In genomic region chr13:73757471-73758233, GRCh38 we compare ENCODE assay signal across 26 cellular contexts.
DNase-seq lines count a peak whose midpoint lies in the region; ATAC-seq, FAIRE-seq and TF ChIP-seq lines count a peak whose summit lies in the region.
"Had no signal": no experiment of that assay in that cellular context is flagged by ENCODE, and none has a peak within 500 bp of the region (broad histone marks: within the 10 kb centered on the region; RNA-seq: fewer than 3 reads in every experiment).

No MANE protein-coding gene starts in this region.

- H3K27ac ChIP-seq in A673 (ENCODE audit: low read depth, low read length, poor library complexity, severe bottlenecking): peak overlapping the region; percentile 14
- no peak overlapping the region for H3K27ac ChIP-seq in CD4-positive, CD25-positive, alpha-beta regulatory T cell (ENCODE audit: insufficient read depth, low read length, poor library complexity, severe bottlenecking)
- H3K27ac ChIP-seq: adrenal gland, Peyer's patch, right lobe of liver, SJSA1, WERI-Rb-1 had no signal

- ATAC-seq in CD4-positive, CD25-positive, alpha-beta regulatory T cell (ENCODE audit: low read depth in 2 of 2): no peak
- no peak for ATAC-seq in activated B cell treated with CpG ODN at 0.5 μM for 24 hours (ENCODE audit: low read depth)
- ATAC-seq: right lobe of liver had no signal

- no peaks in the 10 kb centered on the region for H3K9me3 Mint-ChIP-seq in CD4-positive, CD25-positive, alpha-beta regulatory T cell
- no peaks in the 10 kb centered on the region for H3K9me3 Mint-ChIP-seq in activated B cell treated with CpG ODN at 0.5 μM for 24 hours
- no peaks in the 10 kb centered on the region for H3K9me3 Mint-ChIP-seq in osteocyte (ENCODE audit: unreplicated experiment)
- H3K9me3 Mint-ChIP-seq: T-helper 2 cell treated with Interferon-gamma antibody and Interleukin-4, amounts not matched to agents 5 μg/mL and 100 μg/mL, for 36 hours had no signal

- H3K4me1 Mint-ChIP-seq in CD4-positive, CD25-positive, alpha-beta regulatory T cell: peaks cover 18 to 62% (median 40%) of the 10 kb centered on the region in 4 donors
- H3K4me1 Mint-ChIP-seq in activated B cell treated with CpG ODN at 0.5 μM for 24 hours: peaks cover 29% of the 10 kb centered on the region
- peaks cover 3% of the 10 kb centered on the region for H3K4me1 Mint-ChIP-seq in osteocyte (ENCODE audit: unreplicated experiment)

- H3K4me3 ChIP-seq in A673 (ENCODE audit: low read depth, low read length, poor library complexity, severe bottlenecking): no peak overlapping the region
- H3K4me3 ChIP-seq in CD4-positive, CD25-positive, alpha-beta regulatory T cell (ENCODE audit: low read depth, low read length): no peak overlapping the region
- H3K4me3 ChIP-seq: adrenal gland, lung, Peyer's patch, right lobe of liver, SJSA1 had no signal

- no peaks in the 10 kb centered on the region for H3K27me3 ChIP-seq in A673 (replicated peaks; ENCODE audit: insufficient read depth, low read depth, low read length, poor library complexity)
- H3K27me3 ChIP-seq in CD4-positive, CD25-positive, alpha-beta regulatory T cell (ENCODE audit: control insufficient read depth, insufficient read depth, low read length): no peaks in the 10 kb centered on the region
- H3K27me3 ChIP-seq: adrenal gland, Peyer's patch, right lobe of liver, SJSA1 had no signal

- H3K36me3 ChIP-seq in A673 (ENCODE audit: insufficient read depth, low read length, poor library complexity, severe bottlenecking): no peaks in the 10 kb centered on the region
- H3K36me3 ChIP-seq in CD4-positive, CD25-positive, alpha-beta regulatory T cell (ENCODE audit: control insufficient read depth, insufficient read depth, low read length): peaks cover 17% of the 10 kb centered on the region
- H3K36me3 ChIP-seq: adrenal gland, Peyer's patch, right lobe of liver, SJSA1, WERI-Rb-1 had no signal

- no peaks in the 10 kb centered on the region for H3K9me3 ChIP-seq in A673 (ENCODE audit: low read depth, low read length, poor library complexity, severe bottlenecking)
- H3K9me3 ChIP-seq in CD4-positive, CD25-positive, alpha-beta regulatory T cell (ENCODE audit: control insufficient read depth in 2 of 2, low read length in 2 of 2): no peaks in the 10 kb centered on the region
- H3K9me3 ChIP-seq: adrenal gland, Caco-2, Peyer's patch, right lobe of liver, SJSA1 had no signal

- H3K4me1 ChIP-seq in A673 (ENCODE audit: insufficient read depth, low read length, poor library complexity, severe bottlenecking): peaks cover 46% of the 10 kb centered on the region
- H3K4me1 ChIP-seq in CD4-positive, CD25-positive, alpha-beta regulatory T cell (ENCODE audit: control insufficient read depth, insufficient read depth, low read length, poor library complexity, severe bottlenecking): no peaks in the 10 kb centered on the region
- H3K4me1 ChIP-seq: Caco-2, Peyer's patch, right lobe of liver, SJSA1 had no signal

- intact Hi-C loops in A673 (cut with micrococcal nuclease; ENCODE audit: unreplicated experiment) (loop anchor here (10.0 kb wide), 3 partner anchors 527 to 917 kb away; no protein-coding TSS in a partner anchor), activated B cell treated with CpG ODN at 0.5 μM for 24 hours (cut with micrococcal nuclease) (loop anchor here (5.0 kb wide), 1 partner anchor 80 kb away; no protein-coding TSS in a partner anchor)

- no peak for TF ChIP-seq POLR2A in GM12892 (IDR thresholded peaks at IDR 0.05; ENCODE audit: low read depth, low read length)

- H3K27me3 Mint-ChIP-seq in CD4-positive, CD25-positive, alpha-beta regulatory T cell: no peaks in the 10 kb centered on the region
- H3K27me3 Mint-ChIP-seq in activated B cell treated with CpG ODN at 0.5 μM for 24 hours: no peaks in the 10 kb centered on the region
- H3K27me3 Mint-ChIP-seq in osteocyte (ENCODE audit: unreplicated experiment): no peaks in the 10 kb centered on the region

- POLR2A ChIA-PET in A673 (lab: Charles Lee; ENCODE audit: low non-redundant PET): no interaction called here
- POLR2A ChIA-PET in activated B cell treated with CpG ODN at 0.5 μM for 24 hours (lab: Charles Lee): no interaction called here

- no TSS peak for BruUV-seq in A673 (replicated peaks; lab: Mats Ljungman, UMichigan)

- FAIRE-seq in GM12892 (lab: Jason Lieb, UNC): no peak
- FAIRE-seq: endothelial cell of umbilical vein had no signal

- H3K4me3 Mint-ChIP-seq in CD4-positive, CD25-positive, alpha-beta regulatory T cell: no peak overlapping the region
- H3K4me3 Mint-ChIP-seq in activated B cell treated with CpG ODN at 0.5 μM for 24 hours (no peak overlapping the region), osteocyte (ENCODE audit: unreplicated experiment) (no peak overlapping the region)
- H3K4me3 Mint-ChIP-seq: T-helper 2 cell treated with Interferon-gamma antibody and Interleukin-4, amounts not matched to agents 5 μg/mL and 100 μg/mL, for 36 hours had no signal

- H3K36me3 Mint-ChIP-seq in CD4-positive, CD25-positive, alpha-beta regulatory T cell: peaks cover 31% of the 10 kb centered on the region
- H3K36me3 Mint-ChIP-seq in activated B cell treated with CpG ODN at 0.5 μM for 24 hours (ENCODE audit: low read depth) (peaks cover 10% of the 10 kb centered on the region), osteocyte (ENCODE audit: unreplicated experiment) (peaks cover 7% of the 10 kb centered on the region)

- DNase-seq in A673 (ENCODE audit: low spot score) (no peak), activated B cell treated with CpG ODN at 0.5 μM for 24 hours (no peak), left kidney (ENCODE audit: low read depth, low spot score) (peak; percentile 14), osteocyte (ENCODE audit: extremely low spot score, unreplicated experiment) (no peak), GM12892 (ENCODE audit: insufficient read length) (no peak)
- DNase-seq in CD4-positive, CD25-positive, alpha-beta regulatory T cell: no peak
- no peak for DNase-seq in activated CD8-positive, alpha-beta memory T cell treated with anti-CD3 and anti-CD28 coated beads, Interleukin-2, amount 50 U/mL, for 48 hours
- DNase-seq: activated CD4-positive, alpha-beta T cell treated with anti-CD3 and anti-CD28 coated beads, Interleukin-2, amount 50 U/mL, for 48 hours; adrenal gland; Caco-2; dermis blood vessel endothelial cell; foreskin fibroblast; hypothalamus; islet precursor cell; NCI-H1092 treated with DMSO at 0.1 percent for 48 hours; NCI-H2029 treated with DMSO at 0.1 percent for 48 hours; NCI-H510A; NK-92 treated with Interleukin-12 subunit alpha and Interleukin-12 subunit beta, amount 100 ng/mL, for 24 hours; Peyer's patch; right lobe of liver; stimulated activated CD4-positive, alpha-beta T cell treated with anti-CD3 and anti-CD28 coated beads, Interleukin-15, amount 100 ng/mL, for 24 hours; WERI-Rb-1 had no signal

- H3K27ac Mint-ChIP-seq in CD4-positive, CD25-positive, alpha-beta regulatory T cell: peak overlapping the region; percentile 76 to 94 (median 89)
- H3K27ac Mint-ChIP-seq in activated B cell treated with CpG ODN at 0.5 μM for 24 hours (peak overlapping the region; percentile 47), osteocyte (ENCODE audit: unreplicated experiment) (no peak overlapping the region)
- H3K27ac Mint-ChIP-seq: T-helper 2 cell treated with Interferon-gamma antibody and Interleukin-4, amounts not matched to agents 5 μg/mL and 100 μg/mL, for 36 hours had no signal

- TF ChIP-seq CTCF in A673 (conservative IDR thresholded peaks at IDR 0.05; ENCODE audit: low read depth, low read length) (no peak), activated B cell treated with CpG ODN at 0.5 μM for 24 hours (IDR thresholded peaks at IDR 0.05) (no peak), osteocyte (IDR thresholded peaks at IDR 0.05) (no peak)

- CTCF ChIA-PET in A673 (lab: Charles Lee) (interaction anchor here (1.5 kb wide), 1 partner anchor 1462 kb away, joined by 4 read pairs; no protein-coding TSS in a partner anchor), activated B cell treated with CpG ODN at 0.5 μM for 24 hours (lab: Charles Lee) (interaction anchor here (0.9 to 3.7 kb wide), 3 partner anchors 10 to 1462 kb away, joined by 8 to 27 read pairs (median 14); no protein-coding TSS in a partner anchor)
